ENCODE assay signal across 26 cellular contexts in the genomic region with DNA sequence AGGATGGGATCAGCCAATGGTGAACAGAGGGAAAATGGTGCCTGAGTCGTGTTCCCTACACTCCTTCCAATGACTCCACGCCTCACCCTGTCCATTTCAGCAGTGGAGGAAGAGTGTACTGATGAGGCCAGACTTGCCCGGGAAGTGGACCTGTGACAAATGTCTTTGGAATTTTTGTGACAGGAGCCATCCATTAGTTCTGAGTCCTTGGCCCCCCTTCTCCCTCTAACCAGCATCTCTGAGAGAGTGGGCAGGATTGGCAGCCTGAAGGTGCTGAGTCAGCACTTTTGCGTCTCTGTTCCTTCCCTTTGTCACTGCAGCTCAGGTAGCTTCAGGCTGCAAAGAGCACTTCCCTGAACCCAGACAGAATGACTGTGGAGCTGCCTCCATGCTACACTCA. TPM values are rescaled to one million over a fixed set of nuclear protein-coding genes. Genes with fewer than 3 reads are reported as not detected.
DNase-seq lines count a peak whose midpoint lies in the region; ATAC-seq, FAIRE-seq and TF ChIP-seq lines count a peak whose summit lies in the region.
"Had no signal": no experiment of that assay in that cellular context is flagged by ENCODE, and none has a peak within 500 bp of the region (broad histone marks: within the 10 kb centered on the region; RNA-seq: fewer than 3 reads in every experiment).

No MANE protein-coding gene starts in this region.

- dilution Hi-C loops in IMR-90 (cut with HindIII; ENCODE audit: low sequenced_read_pairs, unreplicated experiment), result no loop called here

- H3K9me3 Mint-ChIP-seq in stimulated activated effector memory CD8-positive, alpha-beta T cell treated with anti-CD3 and anti-CD28 coated beads, Interleukin-12 subunit alpha, Interleukin-12 subunit beta, amount 100 ng/mL, for 72 hours, result no peaks in the 10 kb centered on the region
- H3K9me3 Mint-ChIP-seq: activated CD4-positive, alpha-beta memory T cell treated with anti-CD3 and anti-CD28 coated beads, Interleukin-2, amount 10 ng/mL, durations not matched to agents 7 days and 5 days; activated naive CD4-positive, alpha-beta T cell treated with anti-CD3 and anti-CD28 coated beads, Interleukin-2, amount 50 U/mL, for 24 hours; activated T-cell treated with anti-CD3 and anti-CD28 coated beads, Interleukin-2, amount 50 U/mL, for 4 hours; H9; mesothelial cell of epicardium; nephron progenitor cell had no signal

- H4K5ac ChIP-seq in IMR-90 (ENCODE audit: low read depth, low read length), result no peak overlapping the region

- H4K8ac ChIP-seq in IMR-90 (ENCODE audit: low read depth in 2 of 2, low read length in 2 of 2) (no peak overlapping the region), trophoblast cell (ENCODE audit: low read depth, low read length) (no peak overlapping the region)

- H3K4ac ChIP-seq in IMR-90 (ENCODE audit: low read depth, low read length) (no peak overlapping the region), trophoblast cell (ENCODE audit: low read depth, low read length) (no peak overlapping the region)

- H3K14ac ChIP-seq in IMR-90 (replicated peaks; ENCODE audit: low read depth, low read length) (no peak overlapping the region), trophoblast cell (ENCODE audit: low read length) (no peak overlapping the region)

- no CpG with 5 or more reads among the region's 4 CpGs for WGBS in IMR-90 (ENCODE audit: extremely low coverage in 2 of 2, insufficient read length in 1 of 2), 2 experiments
- WGBS in trophoblast cell (ENCODE audit: extremely low coverage, insufficient coverage, insufficient read length), result no CpG with 5 or more reads among the region's 4 CpGs

- TF ChIP-seq POLR2A in IMR-90 (IDR thresholded peaks at IDR 0.05; ENCODE audit: low read depth, low read length), result no peak

- no peaks in the 10 kb centered on the region for H3K79me2 ChIP-seq in trophoblast cell (ENCODE audit: control insufficient read depth, insufficient read depth, low read length, poor library complexity)

- in situ Hi-C loops in IMR-90 (cut with MboI; ENCODE audit: low sequenced_read_pairs), result no loop called here

- H3K79me1 ChIP-seq in IMR-90 (ENCODE audit: low read depth in 1 of 2, low read length in 2 of 2) (no peaks in the 10 kb centered on the region), trophoblast cell (ENCODE audit: low read length) (no peaks in the 10 kb centered on the region)

- H3K27me3 ChIP-seq in IMR-90 (ENCODE audit: control insufficient read depth, insufficient read depth, low read length) (peaks cover 52% of the 10 kb centered on the region), bronchial epithelial cell (ENCODE audit: control insufficient read depth, insufficient read depth, low read length) (peaks cover 9% of the 10 kb centered on the region), trophoblast cell (ENCODE audit: insufficient read depth, low read length) (no peaks in the 10 kb centered on the region)
- H3K27me3 ChIP-seq: body of pancreas had no signal

- TF ChIP-seq RAD21 in IMR-90 (IDR thresholded peaks at IDR 0.05; ENCODE audit: low read length), result no peak

- H2AFZ ChIP-seq in IMR-90 (replicated peaks; ENCODE audit: low read length, poor library complexity), result peak overlapping the region; percentile 26
- no peak overlapping the region for H2AFZ ChIP-seq in trophoblast cell (ENCODE audit: insufficient read depth, low read length, poor library complexity)

- no peak overlapping the region for H2BK120ac ChIP-seq in IMR-90 (ENCODE audit: low read depth, low read length)
- H2BK120ac ChIP-seq in trophoblast cell (ENCODE audit: insufficient read depth, low read length, poor library complexity), result no peak overlapping the region

- DNase-seq in ELF-1 (ENCODE audit: low read depth, low spot score), result peak; percentile 60
- DNase-seq in IMR-90, result peak; percentile 5
- DNase-seq in bronchial epithelial cell (ENCODE audit: low read depth), result peak; percentile 52
- DNase-seq in trophoblast cell, result peak; percentile 29 to 63
- no peak for DNase-seq in activated CD4-positive, CD25-positive, alpha-beta regulatory T cell (lab: John Stamatoyannopoulos, UW)
- DNase-seq in GM19239 (ENCODE audit: insufficient read length, low spot score), result no peak
- DNase-seq in stimulated activated effector memory CD8-positive, alpha-beta T cell treated with anti-CD3 and anti-CD28 coated beads, Interleukin-12 subunit alpha, Interleukin-12 subunit beta, amount 100 ng/mL, for 72 hours (ENCODE audit: low spot score in 2 of 2), result no peak
- DNase-seq: activated CD4-positive, alpha-beta memory T cell treated with anti-CD3 and anti-CD28 coated beads, Interleukin-2, amount 10 ng/mL, durations not matched to agents 7 days and 5 days; activated T-cell treated with anti-CD3 and anti-CD28 coated beads, Interleukin-2, amount 50 U/mL, for 4 hours; body of pancreas; DMS153; foreskin fibroblast; H9; hypothalamus; NCI-H146; NCI-H345; nephron progenitor cell; psoas muscle; SHP77 had no signal

- H4K20me1 ChIP-seq in IMR-90 (ENCODE audit: insufficient read depth, low read length), result no peaks in the 10 kb centered on the region

- intact Hi-C loops in IMR-90 (cut with micrococcal nuclease), result no loop called here

- no peak overlapping the region for H2BK20ac ChIP-seq in IMR-90 (ENCODE audit: low read depth, low read length)

- POLR2A ChIA-PET in IMR-90 (lab: Charles Lee; ENCODE audit: unreplicated experiment), result no interaction called here

- H3K27ac ChIP-seq in IMR-90 (ENCODE audit: insufficient read depth, low read length) (no peak overlapping the region), trophoblast cell (ENCODE audit: low read depth, low read length) (no peak overlapping the region)
- H3K27ac ChIP-seq: body of pancreas, C4-2B, psoas muscle, thoracic aorta, VCaP had no signal

- no peaks in the 10 kb centered on the region for H3K36me3 Mint-ChIP-seq in stimulated activated effector memory CD8-positive, alpha-beta T cell treated with anti-CD3 and anti-CD28 coated beads, Interleukin-12 subunit alpha, Interleukin-12 subunit beta, amount 100 ng/mL, for 72 hours
- H3K36me3 Mint-ChIP-seq: activated naive CD4-positive, alpha-beta T cell treated with anti-CD3 and anti-CD28 coated beads, Interleukin-2, amount 50 U/mL, for 24 hours; mesothelial cell of epicardium had no signal

- no peak overlapping the region for H3K4me2 ChIP-seq in IMR-90 (ENCODE audit: low read depth, low read length)
- H3K4me2 ChIP-seq in trophoblast cell (ENCODE audit: low read length), result no peak overlapping the region

- TF ChIP-seq CTCF in IMR-90 (conservative IDR thresholded peaks at IDR 0.05; ENCODE audit: low read depth, low read length) (no peak), bronchial epithelial cell (IDR thresholded peaks at IDR 0.05; ENCODE audit: insufficient read depth, low read length, severe bottlenecking) (no peak)

- H3K4me3 Mint-ChIP-seq in stimulated activated effector memory CD8-positive, alpha-beta T cell treated with anti-CD3 and anti-CD28 coated beads, Interleukin-12 subunit alpha, Interleukin-12 subunit beta, amount 100 ng/mL, for 72 hours, result no peak overlapping the region
- H3K4me3 Mint-ChIP-seq: activated CD4-positive, alpha-beta memory T cell treated with anti-CD3 and anti-CD28 coated beads, Interleukin-2, amount 10 ng/mL, durations not matched to agents 7 days and 5 days; activated naive CD4-positive, alpha-beta T cell treated with anti-CD3 and anti-CD28 coated beads, Interleukin-2, amount 50 U/mL, for 24 hours; activated T-cell treated with anti-CD3 and anti-CD28 coated beads, Interleukin-2, amount 50 U/mL, for 4 hours; H9; mesothelial cell of epicardium; nephron progenitor cell had no signal

- H3K4me1 Mint-ChIP-seq in stimulated activated effector memory CD8-positive, alpha-beta T cell treated with anti-CD3 and anti-CD28 coated beads, Interleukin-12 subunit alpha, Interleukin-12 subunit beta, amount 100 ng/mL, for 72 hours, result peaks cover 6% of the 10 kb centered on the region
- H3K4me1 Mint-ChIP-seq: activated CD4-positive, alpha-beta memory T cell treated with anti-CD3 and anti-CD28 coated beads, Interleukin-2, amount 10 ng/mL, durations not matched to agents 7 days and 5 days; mesothelial cell of epicardium had no signal

- no peak overlapping the region for H3K23ac ChIP-seq in IMR-90 (ENCODE audit: low read depth, low read length)
- no peak overlapping the region for H3K23ac ChIP-seq in trophoblast cell (ENCODE audit: low read length)

- no peak overlapping the region for H3K56ac ChIP-seq in IMR-90 (ENCODE audit: extremely low read depth, insufficient read depth, low read length)

- no TSS peak for BruUV-seq in IMR-90 (replicated peaks; lab: Mats Ljungman, UMichigan)

- H2BK15ac ChIP-seq in IMR-90 (ENCODE audit: low read depth, low read length), result no peak overlapping the region

- no peak overlapping the region for H3K4me3 ChIP-seq in IMR-90 (ENCODE audit: insufficient read depth, low read depth, low read length)
- no peak overlapping the region for H3K4me3 ChIP-seq in bronchial epithelial cell (ENCODE audit: low read depth, low read length)
- H3K4me3 ChIP-seq in trophoblast cell (ENCODE audit: low read depth, low read length), result no peak overlapping the region
- H3K4me3 ChIP-seq: body of pancreas, psoas muscle, thoracic aorta had no signal

- no peak overlapping the region for H2AK9ac ChIP-seq in IMR-90 (replicated peaks; ENCODE audit: low read depth, low read length, poor library complexity)

- H3K9me1 ChIP-seq in IMR-90 (ENCODE audit: insufficient read depth, low read length), result no peaks in the 10 kb centered on the region

- no peak overlapping the region for H4K12ac ChIP-seq in trophoblast cell (ENCODE audit: low read depth, low read length)

- no peaks in the 10 kb centered on the region for H3K4me1 ChIP-seq in IMR-90 (ENCODE audit: control insufficient read depth, insufficient read depth, low read length)
- peaks cover 0 to 3% of the 10 kb centered on the region in 2 experiments for H3K4me1 ChIP-seq in trophoblast cell (ENCODE audit: control insufficient read depth in 1 of 2, insufficient read depth in 2 of 2, low read length in 2 of 2)
- H3K4me1 ChIP-seq: body of pancreas, psoas muscle had no signal

- no peaks in the 10 kb centered on the region for H3K36me3 ChIP-seq in IMR-90 (ENCODE audit: control insufficient read depth, insufficient read depth, low read length)
- no peaks in the 10 kb centered on the region for H3K36me3 ChIP-seq in bronchial epithelial cell (ENCODE audit: control insufficient read depth, insufficient read depth, low read length)
- H3K36me3 ChIP-seq in trophoblast cell (ENCODE audit: control insufficient read depth in 1 of 2, insufficient read depth in 2 of 2, low read length in 2 of 2), result no peaks in the 10 kb centered on the region
- H3K36me3 ChIP-seq: thoracic aorta had no signal

- FAIRE-seq in bronchial epithelial cell (lab: Jason Lieb, UNC) (no peak), GM19239 (lab: Jason Lieb, UNC) (no peak)
- FAIRE-seq: GM18507 had no signal

- ATAC-seq in IMR-90 (ENCODE audit: low read depth) (no peak), HG03354 (IDR thresholded peaks at IDR 0.05; ENCODE audit: poor library complexity, severe bottlenecking, unreplicated experiment) (no peak)
- ATAC-seq in stimulated activated effector memory CD8-positive, alpha-beta T cell treated with anti-CD3 and anti-CD28 coated beads, Interleukin-12 subunit alpha, Interleukin-12 subunit beta, amount 100 ng/mL, for 72 hours, result no peak
- ATAC-seq: activated T-cell treated with anti-CD3 and anti-CD28 coated beads, Interleukin-2, amount 50 U/mL, for 4 hours; body of pancreas; psoas muscle had no signal

- CTCF ChIA-PET in IMR-90 (lab: Yijun Ruan, JAX), result no interaction called here

- no peak overlapping the region for H3K27ac Mint-ChIP-seq in stimulated activated effector memory CD8-positive, alpha-beta T cell treated with anti-CD3 and anti-CD28 coated beads, Interleukin-12 subunit alpha, Interleukin-12 subunit beta, amount 100 ng/mL, for 72 hours
- H3K27ac Mint-ChIP-seq: activated CD4-positive, alpha-beta memory T cell treated with anti-CD3 and anti-CD28 coated beads, Interleukin-2, amount 10 ng/mL, durations not matched to agents 7 days and 5 days; activated naive CD4-positive, alpha-beta T cell treated with anti-CD3 and anti-CD28 coated beads, Interleukin-2, amount 50 U/mL, for 24 hours; H9; mesothelial cell of epicardium; nephron progenitor cell had no signal

- H3K18ac ChIP-seq in IMR-90 (ENCODE audit: low read depth, low read length) (no peak overlapping the region), trophoblast cell (ENCODE audit: low read length) (no peak overlapping the region)

- H2BK5ac ChIP-seq in IMR-90 (ENCODE audit: low read depth, low read length, poor library complexity, severe bottlenecking) (no peak overlapping the region), trophoblast cell (ENCODE audit: low read depth, low read length, poor library complexity) (no peak overlapping the region)

- H3K9me3 ChIP-seq in IMR-90 (ENCODE audit: control insufficient read depth, insufficient read depth, low read length), result no peaks in the 10 kb centered on the region; the same call in 1 of the 2 replicates
- H3K9me3 ChIP-seq in trophoblast cell (ENCODE audit: insufficient read depth, low read depth, low read length), result no peaks in the 10 kb centered on the region
- H3K9me3 ChIP-seq: body of pancreas, psoas muscle, thoracic aorta had no signal

- H2AK5ac ChIP-seq in IMR-90 (ENCODE audit: low read depth, low read length) (no peak overlapping the region), trophoblast cell (ENCODE audit: low read length) (no peak overlapping the region)

- H3K9ac ChIP-seq in IMR-90 (ENCODE audit: low read depth, low read length) (no peak overlapping the region), trophoblast cell (ENCODE audit: low read length) (no peak overlapping the region)

- H4K91ac ChIP-seq in IMR-90 (ENCODE audit: insufficient read depth, low read depth, low read length) (no peak overlapping the region), trophoblast cell (ENCODE audit: low read depth, low read length) (no peak overlapping the region)

- no peak overlapping the region for H2BK12ac ChIP-seq in trophoblast cell (ENCODE audit: low read length)

RNA-seq across cellular contexts. Expression of a gene that starts 30.8 kb away (rescaled TPM):
- total RNA-seq in IMR-90 (2012; rRNA removed) (not detected in 2 replicates), bronchial epithelial cell (0.38 TPM in 1 of 2 replicates, not detected in the other)
- not detected in 2 replicates for polyA plus RNA-seq in IMR-90 (2012; rRNA removed)
- not detected in 2 replicates for polyA plus RNA-seq in IMR-90 (2012; cell fraction: cytosol; rRNA removed)
- 0.13 TPM in 1 of 2 replicates, not detected in the other for polyA plus RNA-seq in IMR-90 (2012; cell fraction: nucleus; rRNA removed; ENCODE audit: low replicate concordance)
- 1.0 and 1.2 TPM in 2 replicates for polyA plus RNA-seq in trophoblast cell (2013)
- total RNA-seq: activated CD4-positive, alpha-beta memory T cell treated with anti-CD3 and anti-CD28 coated beads, Interleukin-2, amount 10 ng/mL, durations not matched to agents 7 days and 5 days; activated T-cell treated with anti-CD3 and anti-CD28 coated beads, Interleukin-2, amount 50 U/mL, for 4 hours; body of pancreas; psoas muscle had no signal

Comparison
In these comparisons a context has a peak if more than half of its experiments do, and no peak if none do; other contexts are left out.
1. DNase-seq: peak in ELF-1 (single experiment), IMR-90 (single experiment), bronchial epithelial cell (single experiment) and trophoblast cell (2 of 2); none in activated CD4-positive, CD25-positive, alpha-beta regulatory T cell (0 of 4), GM19239 (single experiment) and stimulated activated effector memory CD8-positive, alpha-beta T cell treated with anti-CD3 and anti-CD28 coated beads, Interleukin-12 subunit alpha, Interleukin-12 subunit beta, amount 100 ng/mL, for 72 hours (0 of 2).